Comparison of ENCODE assay signal across 1 cellular context in the genomic region with DNA sequence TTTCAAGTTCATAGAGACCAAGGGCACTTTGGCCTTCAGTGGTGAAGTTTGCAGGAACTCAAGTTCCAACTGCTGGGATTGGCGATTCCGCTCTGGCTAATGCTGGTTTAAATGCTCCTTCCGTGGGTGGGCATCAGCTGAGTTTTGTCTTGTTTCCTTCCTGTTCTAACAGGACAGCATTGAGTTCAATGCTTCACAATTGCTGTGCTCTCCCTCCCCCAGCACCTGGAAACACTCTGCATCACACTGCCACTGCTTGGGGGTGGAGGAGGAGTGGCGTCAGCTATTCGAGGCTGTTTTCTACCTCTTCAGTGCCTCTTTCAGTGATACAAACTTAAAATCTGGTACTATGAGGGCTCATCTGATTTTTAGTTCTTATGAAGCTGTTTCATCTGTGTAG.
TF ChIP-seq lines count a peak whose summit lies in the region.

No MANE protein-coding gene starts in this region.

TF ChIP-seq in H1, 55 proteins besides CTCF, POLR2A, EP300 and RAD21 (continued from another document):
- peak; percentile 78 for TF ChIP-seq SP1 (IDR thresholded peaks at IDR 0.05; ENCODE audit: low read depth, low read length)
- TF ChIP-seq, protein P1, sequence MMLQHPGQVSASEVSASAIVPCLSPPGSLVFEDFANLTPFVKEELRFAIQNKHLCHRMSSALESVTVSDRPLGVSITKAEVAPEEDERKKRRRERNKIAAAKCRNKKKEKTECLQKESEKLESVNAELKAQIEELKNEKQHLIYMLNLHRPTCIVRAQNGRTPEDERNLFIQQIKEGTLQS (IDR thresholded peaks at IDR 0.05; ENCODE audit: insufficient read depth, low read depth, low read length) = no peak
- no peak for TF ChIP-seq JUND (IDR thresholded peaks at IDR 0.05; ENCODE audit: low read length)
- no peak for TF ChIP-seq SP4 (IDR thresholded peaks at IDR 0.05; ENCODE audit: low read length)
- TF ChIP-seq, protein P2, sequence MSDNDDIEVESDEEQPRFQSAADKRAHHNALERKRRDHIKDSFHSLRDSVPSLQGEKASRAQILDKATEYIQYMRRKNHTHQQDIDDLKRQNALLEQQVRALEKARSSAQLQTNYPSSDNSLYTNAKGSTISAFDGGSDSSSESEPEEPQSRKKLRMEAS (IDR thresholded peaks at IDR 0.05) = 0 out of 2 replicates have a peak, but pooled peaks have one; percentile 46
- TF ChIP-seq ASH2L (IDR thresholded peaks at IDR 0.05; ENCODE audit: low read length) = peak; percentile 76
- TF ChIP-seq, protein P3, sequence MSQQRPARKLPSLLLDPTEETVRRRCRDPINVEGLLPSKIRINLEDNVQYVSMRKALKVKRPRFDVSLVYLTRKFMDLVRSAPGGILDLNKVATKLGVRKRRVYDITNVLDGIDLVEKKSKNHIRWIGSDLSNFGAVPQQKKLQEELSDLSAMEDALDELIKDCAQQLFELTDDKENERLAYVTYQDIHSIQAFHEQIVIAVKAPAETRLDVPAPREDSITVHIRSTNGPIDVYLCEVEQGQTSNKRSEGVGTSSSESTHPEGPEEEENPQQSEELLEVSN (IDR thresholded peaks at IDR 0.05) = peak; percentile 71
- TF ChIP-seq KDM4A (IDR thresholded peaks at IDR 0.05; ENCODE audit: low read depth, low read length, severe bottlenecking) = no peak
- TF ChIP-seq POU5F1 (IDR thresholded peaks at IDR 0.05; ENCODE audit: low read depth, low read length) = no peak
- no peak for TF ChIP-seq BRCA1 (IDR thresholded peaks at IDR 0.05; ENCODE audit: low read depth, low read length)
TF ChIP-seq in H1: peak in this region for 4.
